ENCODE assay signal across 22 cellular contexts in the genomic region with DNA sequence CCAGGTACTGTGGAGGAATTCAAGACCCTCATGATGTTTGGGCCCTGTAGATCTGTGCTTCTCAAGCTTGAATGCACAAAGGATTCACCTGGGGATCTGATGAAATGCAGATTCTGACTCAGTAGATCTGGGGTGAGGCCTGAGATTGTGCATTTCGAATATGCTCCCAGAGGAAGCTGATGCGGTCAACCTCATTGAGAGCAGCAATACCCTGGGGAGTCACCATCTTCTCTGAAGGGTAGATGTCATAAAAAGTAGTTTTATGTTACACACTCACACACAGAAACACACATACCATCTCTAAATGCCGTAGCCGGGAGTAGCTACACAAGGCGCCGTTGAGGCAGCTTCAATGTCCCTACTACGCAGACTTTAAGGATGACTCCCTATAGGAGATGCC. TPM values are rescaled to one million over a fixed set of nuclear protein-coding genes. Genes with fewer than 3 reads are reported as not detected.
DNase-seq lines count a peak whose midpoint lies in the region; ATAC-seq and TF ChIP-seq lines count a peak whose summit lies in the region.
"Had no signal": no experiment of that assay in that cellular context is flagged by ENCODE, and none has a peak within 500 bp of the region (broad histone marks: within the 10 kb centered on the region; RNA-seq: fewer than 3 reads in every experiment).

No MANE protein-coding gene starts in this region.

- no peaks in the 10 kb centered on the region for H4K20me1 ChIP-seq in BLaER1 treated with 17β-estradiol and CSF1 and Interleukin-3, amounts not matched to agents 10 nM and 100 nM

- peak overlapping the region in 8 of 11 experiments; percentile 2 to 43 (median 27); a peak in 10 of 22 replicates for H3K9ac ChIP-seq in BLaER1 treated with 17β-estradiol and CSF1 and Interleukin-3, amounts not matched to agents 10 nM and 100 nM
- H3K9ac ChIP-seq: GM23248 had no signal

- TF ChIP-seq CTCF in Caco-2 (IDR thresholded peaks at IDR 0.05; ENCODE audit: insufficient read depth in 1 of 2, low read depth in 1 of 2, low read length in 1 of 2, severe bottlenecking in 1 of 2, unreplicated experiment in 1 of 2), result no peak

- no peaks in the 10 kb centered on the region for H3K36me3 ChIP-seq in BLaER1 treated with 17β-estradiol and CSF1 and Interleukin-3, amounts not matched to agents 10 nM and 100 nM
- H3K36me3 ChIP-seq in Caco-2 (ENCODE audit: control insufficient read depth, insufficient read depth, low read length), result no peaks in the 10 kb centered on the region
- H3K36me3 ChIP-seq: breast epithelium, esophagus muscularis mucosa, tibial artery had no signal

- DNase-seq in NOMO-1 treated with DMSO at 0.1 percent for 48 hours (lab: John Stamatoyannopoulos, UW; ENCODE audit: unreplicated experiment) (no peak), Caco-2 (no peak), iPS-NIHi7 (ENCODE audit: extremely low spot score) (no peak)
- DNase-seq: activated CD4-positive, alpha-beta T cell treated with anti-CD3 and anti-CD28 coated beads, Interleukin-2, amount 10 ng/mL, durations not matched to agents 24 days and 14 days; activated naive CD4-positive, alpha-beta T cell treated with anti-CD3 and anti-CD28 coated beads, Interleukin-2, amount 50 U/mL, for 16 hours; CD8-positive, alpha-beta memory T cell; GM23248; NCI-H1436; NCI-H345; SHP77 treated with DMSO at 0.1 percent for 48 hours; stimulated activated CD4-positive, alpha-beta T cell treated with anti-CD3 and anti-CD28 coated beads, Interleukin-4, amount 100 ng/mL, for 4 hours; tibial artery had no signal

- POLR2A ChIA-PET in Caco-2 (lab: Charles Lee), result no interaction called here

- CTCF ChIA-PET in Caco-2 (lab: Charles Lee), result no interaction called here

- no peaks in the 10 kb centered on the region for H3K9me3 Mint-ChIP-seq in dendritic cell treated with granulocyte-macrophage colony-stimulating factor and Interleukin-4, amounts not matched to agents 40 ng/mL and 50 ng/mL, for 4 days
- H3K9me3 Mint-ChIP-seq in Caco-2 (ENCODE audit: unreplicated experiment), result peaks cover 10% of the 10 kb centered on the region
- H3K9me3 Mint-ChIP-seq: T-helper 2 cell treated with Interferon-gamma antibody and Interleukin-4, amounts not matched to agents 5 μg/mL and 100 μg/mL, for 36 hours had no signal

- BruUV-seq in Caco-2 (replicated peaks; lab: Mats Ljungman, UMichigan), result no TSS peak

- H3K4me1 Mint-ChIP-seq in dendritic cell treated with granulocyte-macrophage colony-stimulating factor and Interleukin-4, amounts not matched to agents 40 ng/mL and 50 ng/mL, for 4 days (ENCODE audit: low read depth), result peaks cover 59% of the 10 kb centered on the region
- peaks cover 6% of the 10 kb centered on the region for H3K4me1 Mint-ChIP-seq in Caco-2 (ENCODE audit: low read depth, unreplicated experiment)
- H3K4me1 Mint-ChIP-seq: activated CD4-positive, alpha-beta T cell treated with anti-CD3 and anti-CD28 coated beads, Interleukin-2, amount 10 ng/mL, durations not matched to agents 24 days and 14 days; CD8-positive, alpha-beta memory T cell had no signal

- intact Hi-C loops in dendritic cell treated with granulocyte-macrophage colony-stimulating factor and Interleukin-4, amounts not matched to agents 40 ng/mL and 50 ng/mL, for 4 days (cut with micrococcal nuclease), result loop anchor here (10.0 kb wide), 1 partner anchor 52 kb away; the partner anchor contains the start of gene CPEB4
- intact Hi-C loops in Caco-2 (cut with micrococcal nuclease; ENCODE audit: unreplicated experiment), result no loop called here

- no peaks in the 10 kb centered on the region for H3K36me3 Mint-ChIP-seq in dendritic cell treated with granulocyte-macrophage colony-stimulating factor and Interleukin-4, amounts not matched to agents 40 ng/mL and 50 ng/mL, for 4 days (ENCODE audit: low read depth)
- H3K36me3 Mint-ChIP-seq in Caco-2 (ENCODE audit: insufficient read depth, unreplicated experiment), result no peaks in the 10 kb centered on the region

- peak overlapping the region in 3 of 10 experiments; percentile 14 to 27 (median 16); a peak in 5 of 20 replicates for H3K4me3 ChIP-seq in BLaER1 treated with 17β-estradiol and CSF1 and Interleukin-3, amounts not matched to agents 10 nM and 100 nM
- no peak overlapping the region for H3K4me3 ChIP-seq in Caco-2 (ENCODE audit: low read depth, low read length)
- H3K4me3 ChIP-seq: A549, breast epithelium, esophagus muscularis mucosa, GM23248, tibial artery had no signal

- H3K27ac ChIP-seq in BLaER1 treated with 17β-estradiol and CSF1 and Interleukin-3, amounts not matched to agents 10 nM and 100 nM, result peak overlapping the region in 9 of 11 experiments; percentile 24 to 83 (median 64); a peak in 15 of 22 replicates
- H3K27ac ChIP-seq: breast epithelium, GM23248, tibial artery had no signal

- H3K4me1 ChIP-seq in BLaER1 treated with 17β-estradiol and CSF1 and Interleukin-3, amounts not matched to agents 10 nM and 100 nM, result peaks cover 48 to 87% (median 76%) of the 10 kb centered on the region in 10 experiments
- H3K4me1 ChIP-seq in Caco-2, result peaks cover 9% of the 10 kb centered on the region
- H3K4me1 ChIP-seq: breast epithelium had no signal

- no peak overlapping the region for H3K4me3 Mint-ChIP-seq in dendritic cell treated with granulocyte-macrophage colony-stimulating factor and Interleukin-4, amounts not matched to agents 40 ng/mL and 50 ng/mL, for 4 days
- no peak overlapping the region for H3K4me3 Mint-ChIP-seq in Caco-2 (ENCODE audit: unreplicated experiment)
- H3K4me3 Mint-ChIP-seq: activated CD4-positive, alpha-beta T cell treated with anti-CD3 and anti-CD28 coated beads, Interleukin-2, amount 10 ng/mL, durations not matched to agents 24 days and 14 days; CD8-positive, alpha-beta memory T cell; T-helper 2 cell treated with Interferon-gamma antibody and Interleukin-4, amounts not matched to agents 5 μg/mL and 100 μg/mL, for 36 hours had no signal

- H3K27ac Mint-ChIP-seq in dendritic cell treated with granulocyte-macrophage colony-stimulating factor and Interleukin-4, amounts not matched to agents 40 ng/mL and 50 ng/mL, for 4 days, result peak overlapping the region; percentile 73
- H3K27ac Mint-ChIP-seq in Caco-2 (ENCODE audit: unreplicated experiment), result no peak overlapping the region
- H3K27ac Mint-ChIP-seq: activated CD4-positive, alpha-beta T cell treated with anti-CD3 and anti-CD28 coated beads, Interleukin-2, amount 10 ng/mL, durations not matched to agents 24 days and 14 days; CD8-positive, alpha-beta memory T cell; T-helper 2 cell treated with Interferon-gamma antibody and Interleukin-4, amounts not matched to agents 5 μg/mL and 100 μg/mL, for 36 hours had no signal

- H3K9me3 ChIP-seq in BLaER1 treated with 17β-estradiol and CSF1 and Interleukin-3, amounts not matched to agents 10 nM and 100 nM (replicated peaks in 1 of 11), result peaks cover 6 to 26% (median 14%) of the 10 kb centered on the region in 11 experiments; a peak in 18 of 22 replicates
- no peaks in the 10 kb centered on the region for H3K9me3 ChIP-seq in Caco-2
- H3K9me3 ChIP-seq: breast epithelium had no signal

- peaks cover 0 to 6% (median 0%) of the 10 kb centered on the region in 11 experiments; a peak in 2 of 22 replicates for H3K27me3 ChIP-seq in BLaER1 treated with 17β-estradiol and CSF1 and Interleukin-3, amounts not matched to agents 10 nM and 100 nM
- no peaks in the 10 kb centered on the region for H3K27me3 ChIP-seq in Caco-2 (replicated peaks; ENCODE audit: control insufficient read depth, insufficient read depth, low read length)
- H3K27me3 ChIP-seq: breast epithelium, esophagus muscularis mucosa, tibial artery had no signal

- no peaks in the 10 kb centered on the region for H3K27me3 Mint-ChIP-seq in dendritic cell treated with granulocyte-macrophage colony-stimulating factor and Interleukin-4, amounts not matched to agents 40 ng/mL and 50 ng/mL, for 4 days
- H3K27me3 Mint-ChIP-seq in Caco-2 (ENCODE audit: insufficient read depth, unreplicated experiment), result no peaks in the 10 kb centered on the region

- ATAC-seq in GM21447 (IDR thresholded peaks at IDR 0.05; ENCODE audit: unreplicated experiment) (peak; percentile 57), HG03175 (IDR thresholded peaks at IDR 0.05; ENCODE audit: unreplicated experiment) (peak; percentile 48), GM18858 (IDR thresholded peaks at IDR 0.05; ENCODE audit: unreplicated experiment) (no peak)
- ATAC-seq: sciatic nerve had no signal

- peak overlapping the region; percentile 65 to 94 (median 85) for H3K4me2 ChIP-seq in BLaER1 treated with 17β-estradiol and CSF1 and Interleukin-3, amounts not matched to agents 10 nM and 100 nM
- H3K4me2 ChIP-seq: A549 had no signal

RNA-seq across cellular contexts. Expression of gene CPEB4, which starts 55.8 kb away (rescaled TPM):
- 21.4 and 25.1 TPM in 2 replicates for total RNA-seq in Caco-2 (2022)
